17 cellular contexts compared by ENCODE assay signal in genomic region chr12:32768518-32768917, GRCh38. TPM values are rescaled to one million over a fixed set of nuclear protein-coding genes. Genes with fewer than 3 reads are reported as not detected.
DNase-seq lines count a peak whose midpoint lies in the region; ATAC-seq, FAIRE-seq and TF ChIP-seq lines count a peak whose summit lies in the region.
"Had no signal": no experiment of that assay in that cellular context is flagged by ENCODE, and none has a peak within 500 bp of the region (broad histone marks: within the 10 kb centered on the region; RNA-seq: fewer than 3 reads in every experiment).

No MANE protein-coding gene starts in this region.

- no peaks in the 10 kb centered on the region for H3K79me2 ChIP-seq in mammary epithelial cell (ENCODE audit: insufficient read depth, low read length)

- DNase-seq in mammary epithelial cell, result peak; percentile 9
- no peak for DNase-seq in MCF 10A (ENCODE audit: unreplicated experiment)
- DNase-seq in RWPE2 (ENCODE audit: low spot score), result no peak
- peak; percentile 5 for DNase-seq in epithelial cell of esophagus (ENCODE audit: low read depth)
- DNase-seq in small intestine, result peak; percentile 69
- DNase-seq in activated T-cell treated with anti-CD3 and anti-CD28 coated beads, Interleukin-2, amount 50 U/mL, for 72 hours, result no peak
- no peak for DNase-seq in EL
- DNase-seq in DMS53 treated with DMSO at 0.1 percent for 48 hours (lab: John Stamatoyannopoulos, UW; ENCODE audit: unreplicated experiment), result no peak
- DNase-seq: 8988T; AML-193; Caco-2; CD8-positive, alpha-beta memory T cell had no signal

- BruUV-seq in mammary epithelial cell (replicated peaks; lab: Mats Ljungman, UMichigan), result no TSS peak
- BruUV-seq in MCF 10A (replicated peaks; lab: Mats Ljungman, UMichigan), result no TSS peak

- 65% methylated on average over 4 of the region's 4 CpGs for WGBS in mammary epithelial cell (ENCODE audit: low coverage, missing lambda C conversion rate)
- WGBS in small intestine, 3 donors, result 27 to 63% (median 41%) methylated on average over 4 of the region's 4 CpGs

- no peak overlapping the region for H2AFZ ChIP-seq in mammary epithelial cell (ENCODE audit: low read depth, low read length)

- H3K4me1 ChIP-seq in mammary epithelial cell (ENCODE audit: insufficient read depth, low read length) (no peaks in the 10 kb centered on the region), RWPE2 (ENCODE audit: insufficient read depth, poor library complexity, severe bottlenecking) (no peaks in the 10 kb centered on the region), small intestine (ENCODE audit: control insufficient read depth in 2 of 2, insufficient read depth in 1 of 2, low read depth in 1 of 2, low read length in 1 of 2) (peaks cover 3% of the 10 kb centered on the region in 2 donors)
- H3K4me1 ChIP-seq: BLaER1, Caco-2 had no signal

- no peak overlapping the region for H3K27ac Mint-ChIP-seq in MCF 10A (ENCODE audit: low read depth, unreplicated experiment)
- H3K27ac Mint-ChIP-seq in activated T-cell treated with anti-CD3 and anti-CD28 coated beads, Interleukin-2, amount 50 U/mL, for 72 hours, result no peak overlapping the region
- H3K27ac Mint-ChIP-seq: CD8-positive, alpha-beta memory T cell had no signal

- H3K27ac ChIP-seq in mammary epithelial cell (ENCODE audit: insufficient read depth, low read depth, low read length) (no peak overlapping the region), RWPE2 (ENCODE audit: poor library complexity, severe bottlenecking) (no peak overlapping the region), small intestine (ENCODE audit: low read depth in 1 of 2, low read length in 1 of 2) (no peak overlapping the region)
- H3K27ac ChIP-seq: BLaER1 had no signal

- no peak overlapping the region for H3K4me3 ChIP-seq in mammary epithelial cell (replicated peaks in 1 of 3; ENCODE audit: insufficient read depth in 1 of 3, low read depth in 2 of 3, low read length in 3 of 3)
- H3K4me3 ChIP-seq in RWPE2 (ENCODE audit: severe bottlenecking), result no peak overlapping the region
- H3K4me3 ChIP-seq in epithelial cell of esophagus (ENCODE audit: low read length), result no peak overlapping the region
- H3K4me3 ChIP-seq in small intestine (ENCODE audit: low read depth in 1 of 2, low read length in 2 of 2), result no peak overlapping the region
- H3K4me3 ChIP-seq: BLaER1, GM12878 had no signal

- H3K27me3 Mint-ChIP-seq in MCF 10A (ENCODE audit: insufficient read depth, unreplicated experiment), result peaks cover 35% of the 10 kb centered on the region
- peaks cover 12% of the 10 kb centered on the region for H3K27me3 Mint-ChIP-seq in activated T-cell treated with anti-CD3 and anti-CD28 coated beads, Interleukin-2, amount 50 U/mL, for 72 hours (ENCODE audit: low read depth)

- no peak overlapping the region for H3K4me2 ChIP-seq in mammary epithelial cell (ENCODE audit: insufficient read depth, low read depth, low read length)
- H3K4me2 ChIP-seq: BLaER1 had no signal

- no peaks in the 10 kb centered on the region for H3K4me1 Mint-ChIP-seq in MCF 10A (ENCODE audit: insufficient read depth, unreplicated experiment)
- H3K4me1 Mint-ChIP-seq in activated T-cell treated with anti-CD3 and anti-CD28 coated beads, Interleukin-2, amount 50 U/mL, for 72 hours (ENCODE audit: low read depth), result no peaks in the 10 kb centered on the region
- H3K4me1 Mint-ChIP-seq: CD8-positive, alpha-beta memory T cell had no signal

- CTCF ChIA-PET in mammary epithelial cell (lab: Charles Lee; ENCODE audit: low non-redundant PET), result no interaction called here
- CTCF ChIA-PET in MCF 10A (lab: Yijun Ruan, JAX), result interaction anchor here (5.3 kb wide), 1 partner anchor 12 kb away, joined by 43 read pairs; the partner anchor contains the start of gene YARS2

- intact Hi-C loops in mammary epithelial cell (cut with micrococcal nuclease) (no loop called here), MCF 10A (cut with micrococcal nuclease) (no loop called here)

- H3K9me3 ChIP-seq in mammary epithelial cell (replicated peaks; ENCODE audit: insufficient read depth, low read length) (no peaks in the 10 kb centered on the region), RWPE2 (ENCODE audit: severe bottlenecking) (no peaks in the 10 kb centered on the region), small intestine (ENCODE audit: control insufficient read depth, low read depth) (no peaks in the 10 kb centered on the region)
- H3K9me3 ChIP-seq: BLaER1, Caco-2 had no signal

- dilution Hi-C loops in mammary epithelial cell (cut with HindIII; ENCODE audit: low sequenced_read_pairs), result no loop called here

- H3K9me3 Mint-ChIP-seq in MCF 10A (ENCODE audit: unreplicated experiment), result no peaks in the 10 kb centered on the region
- no peaks in the 10 kb centered on the region for H3K9me3 Mint-ChIP-seq in activated T-cell treated with anti-CD3 and anti-CD28 coated beads, Interleukin-2, amount 50 U/mL, for 72 hours
- H3K9me3 Mint-ChIP-seq: CD8-positive, alpha-beta memory T cell had no signal

- POLR2A ChIA-PET in MCF 10A (lab: Yijun Ruan, JAX), result interaction anchor here (2.0 kb wide), 1 partner anchor 13 kb away, joined by 9 read pairs; the partner anchor contains the start of gene YARS2

- TF ChIP-seq CTCF in mammary epithelial cell (conservative IDR thresholded peaks at IDR 0.05 in 1 of 2, IDR thresholded peaks at IDR 0.05 in 1 of 2; ENCODE audit: extremely low read depth in 1 of 2, insufficient read depth in 1 of 2, low read depth in 1 of 2, low read length in 2 of 2) (no peak), MCF 10A (IDR thresholded peaks at IDR 0.05; ENCODE audit: unreplicated experiment) (no peak), RWPE2 (IDR thresholded peaks at IDR 0.05; ENCODE audit: poor library complexity, severe bottlenecking) (no peak), epithelial cell of esophagus (IDR thresholded peaks at IDR 0.05; ENCODE audit: insufficient read depth, low read depth, low read length, missing control alignments) (no peak)

- no peak overlapping the region for H3K4me3 Mint-ChIP-seq in MCF 10A (ENCODE audit: unreplicated experiment)
- no peak overlapping the region for H3K4me3 Mint-ChIP-seq in activated T-cell treated with anti-CD3 and anti-CD28 coated beads, Interleukin-2, amount 50 U/mL, for 72 hours
- H3K4me3 Mint-ChIP-seq: CD8-positive, alpha-beta memory T cell had no signal

- in situ Hi-C loops in mammary epithelial cell (cut with MboI; ENCODE audit: low sequenced_read_pairs in 2 of 2), result loop anchor here (10.0 to 25.0 kb wide), 4 partner anchors 819 to 1244 kb away; partner anchors contain the start of gene ALG10 (in 1 of the 2)

- peak; percentile 33; the same call in 1 of the 3 replicates for ATAC-seq in RWPE2 (ENCODE audit: low read depth)
- no peak for ATAC-seq in activated T-cell treated with anti-CD3 and anti-CD28 coated beads, Interleukin-2, amount 50 U/mL, for 72 hours (replicated peaks in 1 of 2)
- ATAC-seq: GM12878, HCT116 had no signal

- H3K9ac ChIP-seq in mammary epithelial cell (ENCODE audit: insufficient read depth, low read length), result no peak overlapping the region
- H3K9ac ChIP-seq: BLaER1 had no signal

- H3K27me3 ChIP-seq in mammary epithelial cell (ENCODE audit: insufficient read depth, low read length), result no peaks in the 10 kb centered on the region
- no peaks in the 10 kb centered on the region for H3K27me3 ChIP-seq in RWPE2 (ENCODE audit: insufficient read depth, poor library complexity, severe bottlenecking)
- H3K27me3 ChIP-seq in small intestine (ENCODE audit: control insufficient read depth in 2 of 2, insufficient read depth in 2 of 2, low read length in 2 of 2), result no peaks in the 10 kb centered on the region
- H3K27me3 ChIP-seq: BLaER1 had no signal

- no peaks in the 10 kb centered on the region for H3K36me3 ChIP-seq in mammary epithelial cell (ENCODE audit: insufficient read depth, low read length)
- H3K36me3 ChIP-seq in RWPE2 (ENCODE audit: low read depth), result no peaks in the 10 kb centered on the region
- no peaks in the 10 kb centered on the region for H3K36me3 ChIP-seq in small intestine (ENCODE audit: control insufficient read depth in 2 of 2, insufficient read depth in 2 of 2, low read length in 2 of 2)
- H3K36me3 ChIP-seq: BLaER1 had no signal

- FAIRE-seq in small intestine (lab: Jason Lieb, UNC), result no peak
- FAIRE-seq: GM12878, GM18507, H54 had no signal

- no peaks in the 10 kb centered on the region for H4K20me1 ChIP-seq in mammary epithelial cell (ENCODE audit: insufficient read depth, low read length)
- H4K20me1 ChIP-seq: BLaER1 had no signal

- H3K36me3 Mint-ChIP-seq in MCF 10A (ENCODE audit: insufficient read depth, unreplicated experiment), result no peaks in the 10 kb centered on the region
- no peaks in the 10 kb centered on the region for H3K36me3 Mint-ChIP-seq in activated T-cell treated with anti-CD3 and anti-CD28 coated beads, Interleukin-2, amount 50 U/mL, for 72 hours (ENCODE audit: insufficient read depth in 2 of 2)
- H3K36me3 Mint-ChIP-seq: CD8-positive, alpha-beta memory T cell had no signal

RNA-seq across cellular contexts. Expression of gene YARS2, which starts 12.8 kb away (rescaled TPM):
- 10 to 100 TPM; 31.5 to 37.5 TPM for total RNA-seq in mammary epithelial cell
- polyA plus RNA-seq in mammary epithelial cell, result 25.6 TPM
- 8.5 TPM for polyA minus RNA-seq in mammary epithelial cell
- total RNA-seq in MCF 10A (2022), result 27.2 and 30.1 TPM in 2 replicates
- polyA plus RNA-seq in small intestine, result 10 to 100 TPM in 1 of 3 donors, 1 to 10 TPM in 2; 5.4 to 18.7 (median 7.4) TPM
- 10 to 100 TPM; 14.5 to 25.4 TPM for total RNA-seq in activated T-cell treated with anti-CD3 and anti-CD28 coated beads, Interleukin-2, amount 50 U/mL, for 72 hours

Comparison
In these comparisons a context has a peak if more than half of its experiments do, and no peak if none do; other contexts are left out.
1. DNase-seq: peak in mammary epithelial cell (single experiment), epithelial cell of esophagus (single experiment) and small intestine (single experiment); none in MCF 10A (single experiment), RWPE2 (single experiment), activated T-cell treated with anti-CD3 and anti-CD28 coated beads, Interleukin-2, amount 50 U/mL, for 72 hours (0 of 2), EL (single experiment) and DMS53 treated with DMSO at 0.1 percent for 48 hours (single experiment).